In genomic region chr3:33389908-33390307, GRCh38 we compare ENCODE assay signal across 19 cellular contexts. TPM values are rescaled to one million over a fixed set of nuclear protein-coding genes. Genes with fewer than 3 reads are reported as not detected.
DNase-seq lines count a peak whose midpoint lies in the region; ATAC-seq, FAIRE-seq and TF ChIP-seq lines count a peak whose summit lies in the region.
"Had no signal": no experiment of that assay in that cellular context is flagged by ENCODE, and none has a peak within 500 bp of the region (broad histone marks: within the 10 kb centered on the region; RNA-seq: fewer than 3 reads in every experiment).

No MANE protein-coding gene starts in this region.

- H3K4me1 Mint-ChIP-seq in activated naive CD4-positive, alpha-beta T cell treated with anti-CD3 and anti-CD28 coated beads, Interleukin-2, amount 10 ng/mL, durations not matched to agents 7 days and 5 days, result peaks cover 27% of the 10 kb centered on the region
- H3K4me1 Mint-ChIP-seq in chondrocyte (ENCODE audit: low read depth) (peaks cover 58% of the 10 kb centered on the region), neural crest cell (no peaks in the 10 kb centered on the region)

- in situ Hi-C loops in IMR-90 (cut with MboI; ENCODE audit: low sequenced_read_pairs), result loop anchor here (10.0 kb wide), 1 partner anchor 325 kb away; the partner anchor contains the start of gene CLASP2

- H3K23ac ChIP-seq in IMR-90 (ENCODE audit: low read depth, low read length), result 0 out of 2 replicates have a peak overlapping the region, but pooled peaks have one; percentile 3

- no peak overlapping the region for H2AK9ac ChIP-seq in IMR-90 (replicated peaks; ENCODE audit: low read depth, low read length, poor library complexity)

- peaks cover 12 to 39% of the 10 kb centered on the region in 2 donors for H3K36me3 Mint-ChIP-seq in activated naive CD4-positive, alpha-beta T cell treated with anti-CD3 and anti-CD28 coated beads, Interleukin-2, amount 50 U/mL, for 72 hours
- H3K36me3 Mint-ChIP-seq in activated naive CD4-positive, alpha-beta T cell treated with anti-CD3 and anti-CD28 coated beads, Interleukin-2, amount 10 ng/mL, durations not matched to agents 7 days and 5 days, result peaks cover 54% of the 10 kb centered on the region
- H3K36me3 Mint-ChIP-seq in chondrocyte (ENCODE audit: low read depth) (peaks cover 41% of the 10 kb centered on the region), neural crest cell (ENCODE audit: low read depth) (peaks cover 13% of the 10 kb centered on the region)

- no peaks in the 10 kb centered on the region for H3K27me3 Mint-ChIP-seq in activated naive CD4-positive, alpha-beta T cell treated with anti-CD3 and anti-CD28 coated beads, Interleukin-2, amount 10 ng/mL, durations not matched to agents 7 days and 5 days
- H3K27me3 Mint-ChIP-seq in chondrocyte (ENCODE audit: low read depth) (no peaks in the 10 kb centered on the region), neural crest cell (ENCODE audit: low read depth) (no peaks in the 10 kb centered on the region)

- H2BK20ac ChIP-seq in IMR-90 (ENCODE audit: low read depth, low read length), result no peak overlapping the region

- peaks cover 10% of the 10 kb centered on the region for H3K4me1 ChIP-seq in IMR-90 (ENCODE audit: control insufficient read depth, insufficient read depth, low read length)

- no peak overlapping the region for H3K56ac ChIP-seq in IMR-90 (ENCODE audit: extremely low read depth, insufficient read depth, low read length)

- peaks cover 23 to 46% of the 10 kb centered on the region in 2 experiments for H3K79me1 ChIP-seq in IMR-90 (ENCODE audit: low read depth in 1 of 2, low read length in 2 of 2)

- no peak overlapping the region for H4K91ac ChIP-seq in IMR-90 (ENCODE audit: insufficient read depth, low read depth, low read length)

- no peak overlapping the region for H2BK5ac ChIP-seq in IMR-90 (ENCODE audit: low read depth, low read length, poor library complexity, severe bottlenecking)

- no peak overlapping the region for H3K4me3 Mint-ChIP-seq in activated naive CD4-positive, alpha-beta T cell treated with anti-CD3 and anti-CD28 coated beads, Interleukin-2, amount 10 ng/mL, durations not matched to agents 7 days and 5 days
- no peak overlapping the region for H3K4me3 Mint-ChIP-seq in chondrocyte (ENCODE audit: unreplicated experiment)
- no peak overlapping the region for H3K4me3 Mint-ChIP-seq in neural crest cell

- no peak overlapping the region for H3K18ac ChIP-seq in IMR-90 (ENCODE audit: low read depth, low read length)

- dilution Hi-C loops in IMR-90 (cut with HindIII; ENCODE audit: low sequenced_read_pairs, unreplicated experiment), result loop anchor here (25.0 kb wide), 1 partner anchor 253 kb away; no protein-coding TSS in a partner anchor

- TF ChIP-seq POLR2A in IMR-90 (IDR thresholded peaks at IDR 0.05; ENCODE audit: low read depth, low read length) (no peak), GM12891 (IDR thresholded peaks at IDR 0.05; ENCODE audit: low read depth, low read length) (no peak)

- H2AK5ac ChIP-seq in IMR-90 (ENCODE audit: low read depth, low read length), result no peak overlapping the region

- no peak overlapping the region for H4K5ac ChIP-seq in IMR-90 (ENCODE audit: low read depth, low read length)

- no peak overlapping the region for H3K4me3 ChIP-seq in IMR-90 (ENCODE audit: insufficient read depth, low read depth, low read length)
- H3K4me3 ChIP-seq: A549; BLaER1 treated with 17β-estradiol and CSF1 and Interleukin-3, amounts not matched to agents 10 nM and 100 nM had no signal

- no peak for FAIRE-seq in GM12891 (lab: Jason Lieb, UNC)
- FAIRE-seq: A549, GM12892, H1 had no signal

- no peak overlapping the region for H2AFZ ChIP-seq in IMR-90 (replicated peaks; ENCODE audit: low read length, poor library complexity)

- H3K36me3 ChIP-seq in IMR-90 (ENCODE audit: control insufficient read depth, insufficient read depth, low read length), result peaks cover 34% of the 10 kb centered on the region

- H2BK120ac ChIP-seq in IMR-90 (ENCODE audit: low read depth, low read length), result no peak overlapping the region

- no CpG with 5 or more reads among the region's 4 CpGs for WGBS in IMR-90 (ENCODE audit: extremely low coverage in 2 of 2, insufficient read length in 1 of 2), 2 experiments

- H4K20me1 ChIP-seq in IMR-90 (ENCODE audit: insufficient read depth, low read length), result no peaks in the 10 kb centered on the region; the same call in 1 of the 2 replicates

- no peak overlapping the region for H3K4ac ChIP-seq in IMR-90 (ENCODE audit: low read depth, low read length)

- H3K9me3 ChIP-seq in IMR-90 (ENCODE audit: control insufficient read depth, insufficient read depth, low read length), result no peaks in the 10 kb centered on the region
- H3K9me3 ChIP-seq: A549; BLaER1 treated with 17β-estradiol and CSF1 and Interleukin-3, amounts not matched to agents 10 nM and 100 nM had no signal

- H4K8ac ChIP-seq in IMR-90 (ENCODE audit: low read depth in 2 of 2, low read length in 2 of 2), result no peak overlapping the region

- no peak for TF ChIP-seq CTCF in IMR-90 (conservative IDR thresholded peaks at IDR 0.05; ENCODE audit: low read depth, low read length)
- no peak for TF ChIP-seq CTCF in chondrocyte (IDR thresholded peaks at IDR 0.05)
- no peak for TF ChIP-seq CTCF in neural crest cell (conservative IDR thresholded peaks at IDR 0.05)

- peak overlapping the region; percentile 5 to 52 for H3K27ac Mint-ChIP-seq in activated naive CD4-positive, alpha-beta T cell treated with anti-CD3 and anti-CD28 coated beads, Interleukin-2, amount 50 U/mL, for 72 hours
- H3K27ac Mint-ChIP-seq in activated naive CD4-positive, alpha-beta T cell treated with anti-CD3 and anti-CD28 coated beads, Interleukin-2, amount 10 ng/mL, durations not matched to agents 7 days and 5 days, result no peak overlapping the region
- H3K27ac Mint-ChIP-seq in chondrocyte (ENCODE audit: unreplicated experiment) (peak overlapping the region; percentile 93), neural crest cell (ENCODE audit: unreplicated experiment) (peak overlapping the region; percentile 63)

- TF ChIP-seq RAD21 in IMR-90 (IDR thresholded peaks at IDR 0.05; ENCODE audit: low read length), result no peak

- POLR2A ChIA-PET in IMR-90 (lab: Charles Lee; ENCODE audit: unreplicated experiment), result no interaction called here

- H3K14ac ChIP-seq in IMR-90 (replicated peaks; ENCODE audit: low read depth, low read length), result no peak overlapping the region

- ATAC-seq in activated naive CD4-positive, alpha-beta T cell treated with anti-CD3 and anti-CD28 coated beads, Interleukin-2, amount 50 U/mL, for 72 hours, result no peak
- ATAC-seq in IMR-90 (ENCODE audit: low read depth) (no peak), GM18868 (IDR thresholded peaks at IDR 0.05; ENCODE audit: unreplicated experiment) (no peak)
- ATAC-seq: PC-3 had no signal

- intact Hi-C loops in IMR-90 (cut with micrococcal nuclease), result loop anchor here (5.0 kb wide), 1 partner anchor 47 kb away; no protein-coding TSS in a partner anchor

- no peaks in the 10 kb centered on the region for H3K9me3 Mint-ChIP-seq in activated naive CD4-positive, alpha-beta T cell treated with anti-CD3 and anti-CD28 coated beads, Interleukin-2, amount 50 U/mL, for 72 hours
- H3K9me3 Mint-ChIP-seq in activated naive CD4-positive, alpha-beta T cell treated with anti-CD3 and anti-CD28 coated beads, Interleukin-2, amount 10 ng/mL, durations not matched to agents 7 days and 5 days, result no peaks in the 10 kb centered on the region
- no peaks in the 10 kb centered on the region for H3K9me3 Mint-ChIP-seq in chondrocyte (ENCODE audit: low read depth)
- H3K9me3 Mint-ChIP-seq in neural crest cell, result no peaks in the 10 kb centered on the region

- H3K27me3 ChIP-seq in IMR-90 (ENCODE audit: control insufficient read depth, insufficient read depth, low read length), result no peaks in the 10 kb centered on the region
- H3K27me3 ChIP-seq: BLaER1 treated with 17β-estradiol and CSF1 and Interleukin-3, amounts not matched to agents 10 nM and 100 nM had no signal

- H3K9ac ChIP-seq in IMR-90 (ENCODE audit: low read depth, low read length), result no peak overlapping the region
- H3K9ac ChIP-seq: BLaER1 treated with 17β-estradiol and CSF1 and Interleukin-3, amounts not matched to agents 10 nM and 100 nM had no signal

- CTCF ChIA-PET in activated naive CD4-positive, alpha-beta T cell treated with anti-CD3 and anti-CD28 coated beads, Interleukin-2, amount 10 ng/mL, durations not matched to agents 7 days and 5 days (lab: Charles Lee), result interaction anchor here (0.6 to 1.7 kb wide), 2 partner anchors 397 to 424 kb away, joined by 3 to 5 read pairs; no protein-coding TSS in a partner anchor
- CTCF ChIA-PET in IMR-90 (lab: Yijun Ruan, JAX), result no interaction called here

- DNase-seq in activated naive CD4-positive, alpha-beta T cell treated with anti-CD3 and anti-CD28 coated beads, Interleukin-2, amount 50 U/mL, for 72 hours (ENCODE audit: low spot score in 2 of 2), result no peak
- DNase-seq in activated naive CD4-positive, alpha-beta T cell treated with anti-CD3 and anti-CD28 coated beads, Interleukin-2, amount 10 ng/mL, durations not matched to agents 7 days and 5 days, result no peak
- no peak for DNase-seq in IMR-90
- DNase-seq in chondrocyte (ENCODE audit: low spot score), result no peak
- DNase-seq in neural crest cell (ENCODE audit: low read depth, low spot score), result no peak
- no peak for DNase-seq in NCI-H146 treated with DMSO at 0.1 percent for 48 hours (lab: John Stamatoyannopoulos, UW; ENCODE audit: unreplicated experiment)
- DNase-seq in GM12891 (ENCODE audit: insufficient read length, low spot score), result no peak
- DNase-seq: GF-D8, NCI-H1048, NCI-H1436 treated with DMSO at 0.1 percent for 48 hours, NCI-H2081, NCI-H510A treated with DMSO at 0.1 percent for 48 hours, NCI-H82, PC-3 had no signal

- no peak overlapping the region for H3K4me2 ChIP-seq in IMR-90 (ENCODE audit: low read depth, low read length)
- H3K4me2 ChIP-seq: A549; BLaER1 treated with 17β-estradiol and CSF1 and Interleukin-3, amounts not matched to agents 10 nM and 100 nM had no signal

- no TSS peak for BruUV-seq in IMR-90 (replicated peaks; lab: Mats Ljungman, UMichigan)

- H3K27ac ChIP-seq in IMR-90 (ENCODE audit: insufficient read depth, low read length), result no peak overlapping the region
- H3K27ac ChIP-seq: A549; BLaER1 treated with 17β-estradiol and CSF1 and Interleukin-3, amounts not matched to agents 10 nM and 100 nM had no signal

- H3K9me1 ChIP-seq in IMR-90 (ENCODE audit: insufficient read depth, low read length), result peaks cover 6% of the 10 kb centered on the region

- no peak overlapping the region for H2BK15ac ChIP-seq in IMR-90 (ENCODE audit: low read depth, low read length)

TF ChIP-seq in GM12891, 5 proteins besides CTCF, POLR2A, EP300 and RAD21 (continues in another document):
- TF ChIP-seq POU2F2 (IDR thresholded peaks at IDR 0.05; ENCODE audit: low read depth, low read length) (no peak), TAF1 (IDR thresholded peaks at IDR 0.05; ENCODE audit: low read depth, low read length) (no peak)

RNA-seq across cellular contexts. Expression of gene UBP1, which starts 50.3 kb away (rescaled TPM):
- total RNA-seq in activated naive CD4-positive, alpha-beta T cell treated with anti-CD3 and anti-CD28 coated beads, Interleukin-2, amount 50 U/mL, for 72 hours, result 10 to 100 TPM; 49.7 to 57.6 TPM
- total RNA-seq in IMR-90 (2012; rRNA removed) (56.3 and 68.6 TPM in 2 replicates), chondrocyte (60.6 to 61.8 TPM (median 60.9 TPM) in 3 replicates), neural crest cell (81.9 and 90.9 TPM in 2 replicates)
- polyA plus RNA-seq in IMR-90 (2012; rRNA removed), result 69.1 and 73.8 TPM in 2 replicates
- 12.4 and 31.0 TPM in 2 replicates for polyA plus RNA-seq in IMR-90 (2012; cell fraction: cytosol; rRNA removed)
- 45.9 and 251 TPM in 2 replicates for polyA plus RNA-seq in IMR-90 (2012; cell fraction: nucleus; rRNA removed; ENCODE audit: low replicate concordance)
- polyA plus RNA-seq in GM12891 (2012; ENCODE audit: low read depth, missing spikeins), result 40.7 TPM
